2 cellular contexts compared by ENCODE assay signal in genomic region chr4:82569727-82570126, GRCh38.
A peak's percentile ranks its signal among the peaks of the same experiment; 100 is the strongest.
TF ChIP-seq lines count a peak whose summit lies in the region.

No MANE protein-coding gene starts in this region.

TF ChIP-seq in HepG2, 621 proteins besides CTCF, POLR2A, EP300 and RAD21:
- no peak for TF ChIP-seq ZBTB4 (CRISPR knock-in tag; IDR thresholded peaks at IDR 0.05; ENCODE audit: borderline replicate concordance)
- TF ChIP-seq TFE3 (CRISPR knock-in tag; IDR thresholded peaks at IDR 0.05) = no peak
- TF ChIP-seq RBFOX2 (IDR thresholded peaks at IDR 0.05; ENCODE audit: low read depth, low read length) = no peak
- TF ChIP-seq ZNF562 (CRISPR knock-in tag; IDR thresholded peaks at IDR 0.05; ENCODE audit: borderline replicate concordance) = no peak
- TF ChIP-seq ZNF652 (CRISPR knock-in tag; IDR thresholded peaks at IDR 0.05; ENCODE audit: borderline replicate concordance, low read depth) = peak; percentile 69
- TF ChIP-seq ZNF24 (IDR thresholded peaks at IDR 0.05) = no peak

TF ChIP-seq in H1, 55 proteins besides CTCF, POLR2A, EP300 and RAD21:
- no peak for TF ChIP-seq BACH1 (IDR thresholded peaks at IDR 0.05; ENCODE audit: low read length)
- no peak for TF ChIP-seq MAFK (IDR thresholded peaks at IDR 0.05; ENCODE audit: low read depth, low read length)
- TF ChIP-seq TCF12 (IDR thresholded peaks at IDR 0.05; ENCODE audit: low read depth, low read length) = no peak
- no peak for TF ChIP-seq MAX (IDR thresholded peaks at IDR 0.05)
- no peak for TF ChIP-seq CHD1 (IDR thresholded peaks at IDR 0.05; ENCODE audit: low read depth, low read length)
- no peak for TF ChIP-seq CHD7 (IDR thresholded peaks at IDR 0.05; ENCODE audit: insufficient replicate concordance, low read length)
- no peak for TF ChIP-seq NRF1 (IDR thresholded peaks at IDR 0.05; ENCODE audit: low read depth, low read length)
